22 cellular contexts compared by ENCODE assay signal in the genomic region with DNA sequence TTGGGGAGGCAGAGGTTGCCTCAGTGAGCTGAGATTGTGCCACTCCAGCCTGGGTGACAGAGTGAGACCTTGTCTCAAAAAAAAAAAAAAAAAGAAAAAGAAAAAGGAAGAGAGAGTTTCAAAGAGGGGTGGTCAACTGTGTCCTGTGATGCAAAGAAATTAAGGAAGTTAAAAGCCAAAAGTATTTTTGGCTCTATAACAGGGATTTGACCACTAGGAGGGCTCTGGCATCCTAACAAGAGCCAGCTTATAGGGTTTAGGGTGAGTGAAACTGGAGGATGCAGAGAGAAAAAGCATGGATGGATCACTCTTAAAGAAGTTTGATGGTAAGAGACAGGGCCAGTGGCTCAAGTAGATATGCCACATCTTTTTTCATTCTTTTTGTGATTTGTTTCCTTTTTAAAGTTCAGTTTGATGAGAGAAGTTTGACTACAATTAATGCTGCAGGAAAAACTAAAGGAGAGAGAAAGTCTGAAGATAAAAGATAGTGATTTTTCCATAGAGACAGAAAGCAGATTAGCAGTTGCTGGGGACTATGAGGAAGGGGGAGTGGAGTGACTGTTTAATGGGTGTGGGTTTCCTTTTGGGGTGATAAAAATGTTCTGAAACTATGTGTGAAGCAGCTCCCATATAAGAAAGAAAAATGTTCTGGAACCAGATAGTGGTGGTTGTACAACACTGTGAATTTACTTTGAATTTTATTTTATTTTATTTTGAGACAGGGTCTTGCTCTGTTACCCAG. TPM values are rescaled to one million over a fixed set of nuclear protein-coding genes. Genes with fewer than 3 reads are reported as not detected.
DNase-seq lines count a peak whose midpoint lies in the region; ATAC-seq and TF ChIP-seq lines count a peak whose summit lies in the region.
"Had no signal": no experiment of that assay in that cellular context is flagged by ENCODE, and none has a peak within 500 bp of the region (broad histone marks: within the 10 kb centered on the region; RNA-seq: fewer than 3 reads in every experiment).

No MANE protein-coding gene starts in this region.

- H3K9me3 Mint-ChIP-seq in activated naive CD4-positive, alpha-beta T cell treated with anti-CD3 and anti-CD28 coated beads, Interleukin-2, amount 50 U/mL, for 24 hours, result no peaks in the 10 kb centered on the region
- peaks cover 0 to 5% of the 10 kb centered on the region in 2 donors for H3K9me3 Mint-ChIP-seq in activated naive CD4-positive, alpha-beta T cell treated with anti-CD3 and anti-CD28 coated beads, Interleukin-2, amount 50 U/mL, for 72 hours
- H3K9me3 Mint-ChIP-seq: brain; nephron; stimulated activated effector memory CD8-positive, alpha-beta T cell treated with anti-CD3 and anti-CD28 coated beads, Interleukin-12 subunit alpha, Interleukin-12 subunit beta, amount 100 ng/mL, for 72 hours had no signal

- H3K4me3 ChIP-seq in PC-3 (ENCODE audit: low read length), result no peak overlapping the region
- no peak overlapping the region for H3K4me3 ChIP-seq in colonic mucosa
- no peak overlapping the region for H3K4me3 ChIP-seq in Karpas-422 (ENCODE audit: low read length)
- H3K4me3 ChIP-seq: lower lobe of right lung, upper lobe of right lung had no signal

- H3K27ac ChIP-seq in PC-3 (ENCODE audit: low read length), result no peak overlapping the region
- peak overlapping the region; percentile 71 for H3K27ac ChIP-seq in colonic mucosa
- H3K27ac ChIP-seq in Karpas-422 (ENCODE audit: low read length), result no peak overlapping the region
- H3K27ac ChIP-seq: lower lobe of right lung, upper lobe of right lung had no signal

- H3K9me3 ChIP-seq in PC-3 (ENCODE audit: low read length) (no peaks in the 10 kb centered on the region), colonic mucosa (no peaks in the 10 kb centered on the region), Karpas-422 (ENCODE audit: low read length) (no peaks in the 10 kb centered on the region)
- H3K9me3 ChIP-seq: lower lobe of right lung, upper lobe of right lung had no signal

- H3K27ac Mint-ChIP-seq in activated naive CD4-positive, alpha-beta T cell treated with anti-CD3 and anti-CD28 coated beads, Interleukin-2, amount 50 U/mL, for 24 hours, result peak overlapping the region; percentile 20
- H3K27ac Mint-ChIP-seq in activated naive CD4-positive, alpha-beta T cell treated with anti-CD3 and anti-CD28 coated beads, Interleukin-2, amount 50 U/mL, for 72 hours, result no peak overlapping the region
- H3K27ac Mint-ChIP-seq: nephron; stimulated activated effector memory CD8-positive, alpha-beta T cell treated with anti-CD3 and anti-CD28 coated beads, Interleukin-12 subunit alpha, Interleukin-12 subunit beta, amount 100 ng/mL, for 72 hours had no signal

- H2AFZ ChIP-seq in PC-3 (ENCODE audit: low read length) (no peak overlapping the region), Karpas-422 (ENCODE audit: low read length) (no peak overlapping the region)

- no TSS peak for BruUV-seq in PC-3 (replicated peaks; lab: Mats Ljungman, UMichigan)

- H3K9me2 ChIP-seq in PC-3 (replicated peaks; ENCODE audit: low read length) (no peaks in the 10 kb centered on the region), Karpas-422 (replicated peaks; ENCODE audit: insufficient read depth, low read length) (no peaks in the 10 kb centered on the region)

- no peaks in the 10 kb centered on the region for H3K36me3 ChIP-seq in PC-3 (ENCODE audit: low read depth, low read length)
- H3K36me3 ChIP-seq in colonic mucosa, result no peaks in the 10 kb centered on the region
- no peaks in the 10 kb centered on the region for H3K36me3 ChIP-seq in Karpas-422 (ENCODE audit: insufficient read depth, low read length)
- H3K36me3 ChIP-seq: lower lobe of right lung, upper lobe of right lung had no signal

- H4K20me1 ChIP-seq in PC-3 (ENCODE audit: low read length) (no peaks in the 10 kb centered on the region), Karpas-422 (ENCODE audit: insufficient read depth, low read depth, low read length) (no peaks in the 10 kb centered on the region)

- no peak overlapping the region for H3K4me3 Mint-ChIP-seq in activated naive CD4-positive, alpha-beta T cell treated with anti-CD3 and anti-CD28 coated beads, Interleukin-2, amount 50 U/mL, for 24 hours
- H3K4me3 Mint-ChIP-seq: brain; nephron; stimulated activated effector memory CD8-positive, alpha-beta T cell treated with anti-CD3 and anti-CD28 coated beads, Interleukin-12 subunit alpha, Interleukin-12 subunit beta, amount 100 ng/mL, for 72 hours had no signal

- CTCF ChIA-PET in PC-3 (lab: Charles Lee), result no interaction called here

- no peak overlapping the region for H3K9ac ChIP-seq in PC-3 (ENCODE audit: low read length)
- H3K9ac ChIP-seq in colonic mucosa (ENCODE audit: low read depth in 2 of 2, low read length in 2 of 2), result no peak overlapping the region
- no peak overlapping the region for H3K9ac ChIP-seq in Karpas-422 (ENCODE audit: low read length)

- no peaks in the 10 kb centered on the region for H3F3A ChIP-seq in PC-3 (ENCODE audit: low read length, unreplicated experiment)

- H3K36me3 Mint-ChIP-seq in activated naive CD4-positive, alpha-beta T cell treated with anti-CD3 and anti-CD28 coated beads, Interleukin-2, amount 50 U/mL, for 24 hours, result no peaks in the 10 kb centered on the region
- H3K36me3 Mint-ChIP-seq in activated naive CD4-positive, alpha-beta T cell treated with anti-CD3 and anti-CD28 coated beads, Interleukin-2, amount 50 U/mL, for 72 hours, result no peaks in the 10 kb centered on the region
- H3K36me3 Mint-ChIP-seq: brain; stimulated activated effector memory CD8-positive, alpha-beta T cell treated with anti-CD3 and anti-CD28 coated beads, Interleukin-12 subunit alpha, Interleukin-12 subunit beta, amount 100 ng/mL, for 72 hours had no signal

- POLR2A ChIA-PET in PC-3 (lab: Charles Lee; ENCODE audit: unreplicated experiment), result no interaction called here

- no peaks in the 10 kb centered on the region for H3K4me1 Mint-ChIP-seq in activated naive CD4-positive, alpha-beta T cell treated with anti-CD3 and anti-CD28 coated beads, Interleukin-2, amount 50 U/mL, for 24 hours
- H3K4me1 Mint-ChIP-seq: nephron had no signal

- ATAC-seq in activated naive CD4-positive, alpha-beta T cell treated with anti-CD3 and anti-CD28 coated beads, Interleukin-2, amount 50 U/mL, for 72 hours, result no peak
- ATAC-seq in PC-3, result no peak; the same call in 1 of the 2 replicates
- ATAC-seq in HG02970 (IDR thresholded peaks at IDR 0.05; ENCODE audit: low FRiP score, unreplicated experiment), result no peak
- ATAC-seq: lower lobe of right lung; Right ventricle myocardium inferior; sciatic nerve; stimulated activated effector memory CD8-positive, alpha-beta T cell treated with anti-CD3 and anti-CD28 coated beads, Interleukin-12 subunit alpha, Interleukin-12 subunit beta, amount 100 ng/mL, for 72 hours; upper lobe of right lung had no signal

- no peak for DNase-seq in activated naive CD4-positive, alpha-beta T cell treated with anti-CD3 and anti-CD28 coated beads, Interleukin-2, amount 50 U/mL, for 72 hours (ENCODE audit: low spot score in 2 of 2)
- DNase-seq in PC-3 (no peak), colonic mucosa (no peak), Karpas-422 (no peak), retina (no peak)
- DNase-seq in activated CD8-positive, alpha-beta memory T cell treated with anti-CD3 and anti-CD28 coated beads, Interleukin-2, amount 50 U/mL, for 48 hours, result no peak
- DNase-seq: ACHN; activated CD8-positive, alpha-beta memory T cell treated with anti-CD3 and anti-CD28 coated beads for 24 hours; DMS 273 treated with DMSO at 0.1 percent for 48 hours; effector CD8-positive, alpha-beta T cell; foreskin melanocyte; lower lobe of right lung; NCI-H2107; NCI-H82; upper lobe of right lung had no signal

- no peaks in the 10 kb centered on the region for H3K4me1 ChIP-seq in PC-3 (ENCODE audit: insufficient read depth, low read length)
- H3K4me1 ChIP-seq in colonic mucosa, result no peaks in the 10 kb centered on the region
- no peaks in the 10 kb centered on the region for H3K4me1 ChIP-seq in Karpas-422 (ENCODE audit: low read length)

- no peaks in the 10 kb centered on the region for H3K27me3 ChIP-seq in PC-3 (ENCODE audit: low read length)
- H3K27me3 ChIP-seq in colonic mucosa, result no peaks in the 10 kb centered on the region
- no peaks in the 10 kb centered on the region for H3K27me3 ChIP-seq in Karpas-422 (ENCODE audit: low read length)
- H3K27me3 ChIP-seq: upper lobe of right lung had no signal

- H3K4me2 ChIP-seq in PC-3 (ENCODE audit: low read length) (no peak overlapping the region), Karpas-422 (ENCODE audit: low read depth, low read length, poor library complexity, severe bottlenecking) (no peak overlapping the region)

- TF ChIP-seq CTCF in PC-3 (conservative IDR thresholded peaks at IDR 0.05; ENCODE audit: low read depth, low read length) (0 out of 2 replicates have a peak, but pooled peaks have one; percentile 14), colonic mucosa (IDR thresholded peaks at IDR 0.05) (no peak)

- intact Hi-C loops in PC-3 (cut with micrococcal nuclease), result no loop called here
- intact Hi-C loops in colonic mucosa (cut with DNase I), result no loop called here

- H3K79me2 ChIP-seq in PC-3 (ENCODE audit: low read length) (no peaks in the 10 kb centered on the region), Karpas-422 (ENCODE audit: low read length) (no peaks in the 10 kb centered on the region)

- H3K27me3 Mint-ChIP-seq in activated naive CD4-positive, alpha-beta T cell treated with anti-CD3 and anti-CD28 coated beads, Interleukin-2, amount 50 U/mL, for 24 hours, result peaks cover 2% of the 10 kb centered on the region

RNA-seq across cellular contexts. Expression of a gene that starts 11.1 kb away (rescaled TPM):
- 100 to 1,000 TPM in 1 of 2 donors, 10 to 100 TPM in 1; 60.8 to 124 TPM for total RNA-seq in activated naive CD4-positive, alpha-beta T cell treated with anti-CD3 and anti-CD28 coated beads, Interleukin-2, amount 50 U/mL, for 72 hours
- total RNA-seq in PC-3 (2014; rRNA removed), result 50.1 and 62.9 TPM in 2 replicates
- total RNA-seq in colonic mucosa, result 100 to 1,000 TPM; 194 TPM
- 0.69 and 0.93 TPM in 2 replicates for total RNA-seq in Karpas-422 (2014; rRNA removed; shearing (Covaris generic); ENCODE audit: low replicate concordance)

Comparison
In these comparisons a context has a peak if more than half of its experiments do, and no peak if none do; other contexts are left out.
1. RNA of a gene that starts 11.1 kb away (total RNA-seq): 194 TPM in colonic mucosa, 60.8 to 124 TPM in activated naive CD4-positive, alpha-beta T cell treated with anti-CD3 and anti-CD28 coated beads, Interleukin-2, amount 50 U/mL, for 72 hours and 50.1 to 62.9 TPM in PC-3; 0.69 to 0.93 TPM in Karpas-422; every median in the first group is over 10 times any median in the second.